Comparison of ENCODE assay signal across 9 cellular contexts in genomic region chr17:81095608-81095888, GRCh38.
DNase-seq lines count a peak whose midpoint lies in the region; FAIRE-seq and TF ChIP-seq lines count a peak whose summit lies in the region.
"Had no signal": no experiment of that assay in that cellular context is flagged by ENCODE, and none has a peak within 500 bp of the region (broad histone marks: within the 10 kb centered on the region; RNA-seq: fewer than 3 reads in every experiment).

No MANE protein-coding gene starts in this region.

- peak; percentile 12 for DNase-seq in stimulated activated CD4-positive, alpha-beta T cell treated with anti-CD3 and anti-CD28 coated beads, Interleukin-4, amount 100 ng/mL, for 24 hours
- DNase-seq in stimulated activated CD4-positive, alpha-beta T cell treated with anti-CD3 and anti-CD28 coated beads, Interleukin-4, amount 100 ng/mL, for 1 hour: no peak
- DNase-seq in MCF 10A (ENCODE audit: unreplicated experiment): no peak
- DNase-seq in vagina (ENCODE audit: extremely low spot score in 2 of 2): no peak
- no peak for DNase-seq in spleen
- no peak for DNase-seq in D721Med (ENCODE audit: insufficient read length, low spot score)
- DNase-seq in activated effector memory CD4-positive, alpha-beta T cell treated with Interleukin-2 at 50 U/mL for 16 hours: no peak

- intact Hi-C loops in MCF 10A (cut with micrococcal nuclease) (loop anchor here (1.0 kb wide), 2 partner anchors 38 to 60 kb away; partner anchors contain the start of gene BAIAP2), vagina (cut with DNase I) (no loop called here), spleen (cut with DNase I; ENCODE audit: low total_unique reads) (loop anchor here (10.0 kb wide), 2 partner anchors 71 to 101 kb away; partner anchors contain the start of gene CHMP6)

- H3K27ac ChIP-seq in mesodermal cell (ENCODE audit: low read depth, low read length, severe bottlenecking) (peak overlapping the region; percentile 94), vagina (peak overlapping the region; percentile 94), spleen (peak overlapping the region in 2 of 8 donors; percentile 26 to 34)

- no peaks in the 10 kb centered on the region for H3K9me3 Mint-ChIP-seq in MCF 10A (ENCODE audit: unreplicated experiment)
- H3K9me3 Mint-ChIP-seq: CD14-positive monocyte had no signal

- H3K27me3 Mint-ChIP-seq in MCF 10A (ENCODE audit: insufficient read depth, unreplicated experiment): no peaks in the 10 kb centered on the region

- FAIRE-seq in D721Med (lab: Jason Lieb, UNC): no peak

- POLR2A ChIA-PET in MCF 10A (lab: Yijun Ruan, JAX): interaction anchor here (0.6 to 3.4 kb wide), 16 partner anchors 9 to 143 kb away, joined by 3 to 22 read pairs (median 4); partner anchors contain the start of genes BAIAP2, CHMP6, NDUFAF8 and TEPSIN

- H3K4me1 ChIP-seq in mesodermal cell (ENCODE audit: control insufficient read depth, insufficient read depth, low read length, poor library complexity, severe bottlenecking) (peaks cover 57% of the 10 kb centered on the region), vagina (peaks cover 76% of the 10 kb centered on the region), spleen (peaks cover 9 to 52% (median 26%) of the 10 kb centered on the region in 6 donors)

- H3K9me3 ChIP-seq in mesodermal cell (ENCODE audit: control insufficient read depth, low read length): no peaks in the 10 kb centered on the region
- no peaks in the 10 kb centered on the region for H3K9me3 ChIP-seq in vagina
- H3K9me3 ChIP-seq in spleen: no peaks in the 10 kb centered on the region

- WGBS in mesodermal cell (ENCODE audit: insufficient coverage in 2 of 2), 2 experiments: 60 to 74% methylated on average over 5 of the region's 9 CpGs
- WGBS in spleen, 5 donors: 33 to 63% (median 48%) methylated on average over 9 of the region's 9 CpGs

- H3K27ac Mint-ChIP-seq in MCF 10A (ENCODE audit: low read depth, unreplicated experiment): peak overlapping the region; percentile 88

- H3K36me3 Mint-ChIP-seq in MCF 10A (ENCODE audit: insufficient read depth, unreplicated experiment): peaks cover 25% of the 10 kb centered on the region

- no peaks in the 10 kb centered on the region for H3K27me3 ChIP-seq in vagina
- peaks cover 0 to 31% (median 0%) of the 10 kb centered on the region in 7 donors for H3K27me3 ChIP-seq in spleen (replicated peaks in 1 of 7)

- no TSS peak for BruUV-seq in MCF 10A (replicated peaks; lab: Mats Ljungman, UMichigan)

- H3K36me3 ChIP-seq in mesodermal cell (ENCODE audit: control insufficient read depth, insufficient read depth, low read length): peaks cover 8% of the 10 kb centered on the region
- H3K36me3 ChIP-seq in vagina: peaks cover 0 to 10% of the 10 kb centered on the region in 2 donors
- H3K36me3 ChIP-seq in spleen: peaks cover 0 to 8% (median 1%) of the 10 kb centered on the region in 6 donors

- peak overlapping the region; percentile 16 for H3K4me3 Mint-ChIP-seq in MCF 10A (ENCODE audit: unreplicated experiment)
- H3K4me3 Mint-ChIP-seq: CD14-positive monocyte had no signal

- H3K4me1 Mint-ChIP-seq in MCF 10A (ENCODE audit: insufficient read depth, unreplicated experiment): peaks cover 43% of the 10 kb centered on the region

- H3K4me3 ChIP-seq in mesodermal cell (ENCODE audit: extremely low read depth, insufficient read depth, low read length, poor library complexity, severe bottlenecking): no peak overlapping the region
- peak overlapping the region in 1 of 2 donors; percentile 10 for H3K4me3 ChIP-seq in vagina
- peak overlapping the region in 1 of 8 donors; percentile 11 for H3K4me3 ChIP-seq in spleen

- CTCF ChIA-PET in MCF 10A (lab: Yijun Ruan, JAX): interaction anchor here (0.5 to 1.3 kb wide), 3 partner anchors 17 to 681 kb away, joined by 3 to 6 read pairs (median 3); partner anchors contain the start of gene ENDOV

- TF ChIP-seq CTCF in MCF 10A (IDR thresholded peaks at IDR 0.05; ENCODE audit: unreplicated experiment): no peak
- no peak for TF ChIP-seq CTCF in vagina (IDR thresholded peaks at IDR 0.05)
- no peak for TF ChIP-seq CTCF in spleen (IDR thresholded peaks at IDR 0.05 in 8 of 11, conservative IDR thresholded peaks at IDR 0.05 in 3 of 11)
- TF ChIP-seq CTCF in D721Med (IDR thresholded peaks at IDR 0.05; ENCODE audit: insufficient read depth, missing control alignments): no peak

- TF ChIP-seq POLR2A in vagina (IDR thresholded peaks at IDR 0.05) (no peak), spleen (IDR thresholded peaks at IDR 0.05) (no peak)
